In the genomic region with DNA sequence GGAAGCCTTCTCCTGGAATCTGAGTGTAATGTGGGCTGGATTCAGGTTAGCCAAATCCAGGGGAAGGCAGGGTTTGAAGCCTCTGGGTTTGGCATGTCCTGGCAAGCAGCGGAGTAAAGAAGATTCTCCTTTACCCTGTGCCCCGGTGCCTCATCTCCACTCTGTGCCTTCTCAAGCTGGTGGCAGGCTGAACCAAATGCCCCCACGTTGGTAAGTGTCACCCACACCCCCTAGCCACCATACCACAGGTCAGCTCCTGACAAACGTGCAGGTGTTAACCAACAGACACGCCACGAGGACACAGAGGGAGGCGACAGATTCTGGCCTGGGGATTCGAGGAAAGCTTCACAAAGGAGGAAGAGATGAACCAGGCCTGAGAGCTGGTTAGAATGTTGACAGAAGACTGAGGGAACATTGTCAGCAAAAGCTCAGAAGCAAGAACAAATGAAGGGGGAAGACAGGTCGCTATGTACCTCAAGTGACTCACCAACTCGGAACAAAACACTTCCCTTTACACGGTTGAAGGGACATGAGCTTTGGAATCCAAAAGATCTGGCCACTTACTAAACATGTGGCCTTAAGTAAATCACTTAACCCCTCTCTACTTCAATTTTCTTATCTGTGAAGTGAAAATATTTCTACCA, we compare ENCODE assay signal across 13 cellular contexts.
DNase-seq lines count a peak whose midpoint lies in the region; ATAC-seq and TF ChIP-seq lines count a peak whose summit lies in the region.
"Had no signal": no experiment of that assay in that cellular context is flagged by ENCODE, and none has a peak within 500 bp of the region (broad histone marks: within the 10 kb centered on the region; RNA-seq: fewer than 3 reads in every experiment).

No MANE protein-coding gene starts in this region.

- peak; percentile 24 for ATAC-seq in CD8-positive, alpha-beta T cell
- ATAC-seq in left colon: no peak

- no peak overlapping the region for H3K27ac ChIP-seq in CD8-positive, alpha-beta T cell (ENCODE audit: low read depth, low read length)
- H3K27ac ChIP-seq in trophoblast cell (ENCODE audit: low read depth, low read length) (no peak overlapping the region), WERI-Rb-1 (no peak overlapping the region)
- H3K27ac ChIP-seq: suprapubic skin had no signal

- CTCF ChIA-PET in CD8-positive, alpha-beta T cell (lab: Charles Lee): interaction anchor here (1.1 to 4.5 kb wide), 8 partner anchors 10 to 350 kb away, joined by 3 to 21 read pairs (median 4); no protein-coding TSS in a partner anchor

- in situ Hi-C loops in GM13976 (cut with MboI; ENCODE audit: low sequenced_read_pairs, unreplicated experiment): no loop called here

- POLR2A ChIA-PET in CD8-positive, alpha-beta T cell (lab: Charles Lee): interaction anchor here (0.5 to 2.0 kb wide), 7 partner anchors 10 to 130 kb away, joined by 3 to 7 read pairs (median 3); a partner anchor contains a TSS

- H2BK12ac ChIP-seq in trophoblast cell (ENCODE audit: low read length): peak overlapping the region; percentile 29

- H2BK5ac ChIP-seq in trophoblast cell (ENCODE audit: low read depth, low read length, poor library complexity): no peak overlapping the region

- H3K27ac Mint-ChIP-seq in CD8-positive, alpha-beta T cell: peak overlapping the region; percentile 89

- TF ChIP-seq CTCF in CD8-positive, alpha-beta T cell (IDR thresholded peaks at IDR 0.05): no peak
- TF ChIP-seq CTCF in epithelial cell of esophagus (IDR thresholded peaks at IDR 0.05; ENCODE audit: insufficient read depth, low read depth, low read length, missing control alignments): no peak
- no peak for TF ChIP-seq CTCF in GM13976 (IDR thresholded peaks at IDR 0.05; ENCODE audit: borderline replicate concordance, control extremely low read depth, extremely low read depth, insufficient read depth, missing control alignments)
- no peak for TF ChIP-seq CTCF in WERI-Rb-1 (IDR thresholded peaks at IDR 0.05; ENCODE audit: low read depth, low read length)

- no peak overlapping the region for H3K4me3 ChIP-seq in CD8-positive, alpha-beta T cell (ENCODE audit: low read depth, low read length)
- H3K4me3 ChIP-seq in epithelial cell of esophagus (ENCODE audit: low read length) (no peak overlapping the region), trophoblast cell (ENCODE audit: low read depth, low read length) (no peak overlapping the region), WERI-Rb-1 (ENCODE audit: low read depth, low read length) (no peak overlapping the region)
- H3K4me3 ChIP-seq: suprapubic skin had no signal

- H3K27me3 Mint-ChIP-seq in CD8-positive, alpha-beta T cell (ENCODE audit: low read depth): no peaks in the 10 kb centered on the region

- no peaks in the 10 kb centered on the region for H3K36me3 Mint-ChIP-seq in CD8-positive, alpha-beta T cell
- H3K36me3 Mint-ChIP-seq: IgD-negative memory B cell had no signal

- H4K12ac ChIP-seq in trophoblast cell (ENCODE audit: low read depth, low read length): no peak overlapping the region

- no peaks in the 10 kb centered on the region for H3K9me3 Mint-ChIP-seq in CD8-positive, alpha-beta T cell
- H3K9me3 Mint-ChIP-seq: IgD-negative memory B cell had no signal

- no peak overlapping the region for H3K9ac ChIP-seq in trophoblast cell (ENCODE audit: low read length)

- H3K4me1 Mint-ChIP-seq in CD8-positive, alpha-beta T cell (ENCODE audit: low read depth): peaks cover 66% of the 10 kb centered on the region

- peak overlapping the region; percentile 6 for H3K14ac ChIP-seq in trophoblast cell (ENCODE audit: low read length)

- H3K4me2 ChIP-seq in trophoblast cell (ENCODE audit: low read length): no peak overlapping the region

- no peak overlapping the region for H3K23ac ChIP-seq in trophoblast cell (ENCODE audit: low read length)

- H4K91ac ChIP-seq in trophoblast cell (ENCODE audit: low read depth, low read length): peak overlapping the region; percentile 55

- no peak overlapping the region for H2BK120ac ChIP-seq in trophoblast cell (ENCODE audit: insufficient read depth, low read length, poor library complexity)

- H3K79me2 ChIP-seq in trophoblast cell (ENCODE audit: control insufficient read depth, insufficient read depth, low read length, poor library complexity): no peaks in the 10 kb centered on the region

- peaks cover 14% of the 10 kb centered on the region for H3K79me1 ChIP-seq in trophoblast cell (ENCODE audit: low read length)

- H3K36me3 ChIP-seq in CD8-positive, alpha-beta T cell (ENCODE audit: insufficient read depth, low read length): no peaks in the 10 kb centered on the region
- H3K36me3 ChIP-seq in trophoblast cell (ENCODE audit: control insufficient read depth in 1 of 2, insufficient read depth in 2 of 2, low read length in 2 of 2): no peaks in the 10 kb centered on the region
- H3K36me3 ChIP-seq in WERI-Rb-1: no peaks in the 10 kb centered on the region
- H3K36me3 ChIP-seq: suprapubic skin had no signal

- peaks cover 47% of the 10 kb centered on the region for H3K4me1 ChIP-seq in CD8-positive, alpha-beta T cell (ENCODE audit: insufficient read depth, low read length)
- H3K4me1 ChIP-seq in trophoblast cell (ENCODE audit: control insufficient read depth in 1 of 2, insufficient read depth in 2 of 2, low read length in 2 of 2): peaks cover 19 to 24% of the 10 kb centered on the region in 2 experiments

- WGBS in trophoblast cell (ENCODE audit: extremely low coverage, insufficient coverage, insufficient read length): no CpG with 5 or more reads among the region's 11 CpGs

- peak overlapping the region; percentile 6 for H2AK5ac ChIP-seq in trophoblast cell (ENCODE audit: low read length)

- no peak overlapping the region for H2AFZ ChIP-seq in trophoblast cell (ENCODE audit: insufficient read depth, low read length, poor library complexity)

- TF ChIP-seq EP300 in Ishikawa (IDR thresholded peaks at IDR 0.05; ENCODE audit: borderline replicate concordance): no peak

- peak overlapping the region; percentile 3 for H3K18ac ChIP-seq in trophoblast cell (ENCODE audit: low read length)

- peak overlapping the region; percentile 1 for H3K4me3 Mint-ChIP-seq in CD8-positive, alpha-beta T cell

- H4K8ac ChIP-seq in trophoblast cell (ENCODE audit: low read depth, low read length): no peak overlapping the region

- DNase-seq in CD8-positive, alpha-beta T cell: no peak
- peak; percentile 14 for DNase-seq in epithelial cell of esophagus (ENCODE audit: low read depth)
- peak in 1 of 2 donors; percentile 24 for DNase-seq in trophoblast cell
- DNase-seq in GM13976 (ENCODE audit: low spot score): no peak
- no peak for DNase-seq in WERI-Rb-1
- no peak for DNase-seq in left colon
- DNase-seq in NCI-H2196 (lab: John Stamatoyannopoulos, UW; ENCODE audit: unreplicated experiment): no peak
- DNase-seq: cerebellar nuclear complex; NCI-H2171 treated with DMSO at 0.1 percent for 48 hours; stimulated activated CD4-positive, alpha-beta T cell treated with anti-CD3 and anti-CD28 coated beads, Interleukin-2, amount 100 ng/mL, for 24 hours had no signal

- H3K4ac ChIP-seq in trophoblast cell (ENCODE audit: low read depth, low read length): no peak overlapping the region

- no peaks in the 10 kb centered on the region for H3K9me3 ChIP-seq in CD8-positive, alpha-beta T cell (ENCODE audit: low read length)
- no peaks in the 10 kb centered on the region for H3K9me3 ChIP-seq in trophoblast cell (ENCODE audit: insufficient read depth, low read depth, low read length)
- H3K9me3 ChIP-seq in WERI-Rb-1 (ENCODE audit: severe bottlenecking): no peaks in the 10 kb centered on the region
- H3K9me3 ChIP-seq: suprapubic skin had no signal

- no peaks in the 10 kb centered on the region for H3K27me3 ChIP-seq in CD8-positive, alpha-beta T cell (ENCODE audit: insufficient read depth, low read length)
- no peaks in the 10 kb centered on the region for H3K27me3 ChIP-seq in trophoblast cell (ENCODE audit: insufficient read depth, low read length)
- no peaks in the 10 kb centered on the region for H3K27me3 ChIP-seq in WERI-Rb-1 (ENCODE audit: insufficient read depth, low read depth, severe bottlenecking)
- H3K27me3 ChIP-seq: suprapubic skin had no signal

- TF ChIP-seq RAD21 in Ishikawa (IDR thresholded peaks at IDR 0.05; ENCODE audit: low read depth): no peak

- intact Hi-C loops in CD8-positive, alpha-beta T cell (cut with DNase I, micrococcal nuclease): loop anchor here in 1 of 2 experiments (1.0 to 10.0 kb wide), 4 partner anchors 25 to 123 kb away; a partner anchor contains a TSS
- intact Hi-C loops in left colon (cut with DNase I, micrococcal nuclease): no loop called here

TF ChIP-seq in Ishikawa, 13 proteins besides CTCF, POLR2A, EP300 and RAD21 (continues in another document):
- TF ChIP-seq NFIC (IDR thresholded peaks at IDR 0.05) (peak; percentile 4; the same call in 1 of the 2 replicates), TCF12 (IDR thresholded peaks at IDR 0.05; ENCODE audit: low read depth) (no peak), YY1 (IDR thresholded peaks at IDR 0.05; ENCODE audit: low read depth) (no peak), TAF1 (IDR thresholded peaks at IDR 0.05; ENCODE audit: low read depth) (no peak), CREB1 (IDR thresholded peaks at IDR 0.05; ENCODE audit: low read depth) (no peak), CEBPB (IDR thresholded peaks at IDR 0.05) (no peak)
- TF ChIP-seq, protein P1, sequence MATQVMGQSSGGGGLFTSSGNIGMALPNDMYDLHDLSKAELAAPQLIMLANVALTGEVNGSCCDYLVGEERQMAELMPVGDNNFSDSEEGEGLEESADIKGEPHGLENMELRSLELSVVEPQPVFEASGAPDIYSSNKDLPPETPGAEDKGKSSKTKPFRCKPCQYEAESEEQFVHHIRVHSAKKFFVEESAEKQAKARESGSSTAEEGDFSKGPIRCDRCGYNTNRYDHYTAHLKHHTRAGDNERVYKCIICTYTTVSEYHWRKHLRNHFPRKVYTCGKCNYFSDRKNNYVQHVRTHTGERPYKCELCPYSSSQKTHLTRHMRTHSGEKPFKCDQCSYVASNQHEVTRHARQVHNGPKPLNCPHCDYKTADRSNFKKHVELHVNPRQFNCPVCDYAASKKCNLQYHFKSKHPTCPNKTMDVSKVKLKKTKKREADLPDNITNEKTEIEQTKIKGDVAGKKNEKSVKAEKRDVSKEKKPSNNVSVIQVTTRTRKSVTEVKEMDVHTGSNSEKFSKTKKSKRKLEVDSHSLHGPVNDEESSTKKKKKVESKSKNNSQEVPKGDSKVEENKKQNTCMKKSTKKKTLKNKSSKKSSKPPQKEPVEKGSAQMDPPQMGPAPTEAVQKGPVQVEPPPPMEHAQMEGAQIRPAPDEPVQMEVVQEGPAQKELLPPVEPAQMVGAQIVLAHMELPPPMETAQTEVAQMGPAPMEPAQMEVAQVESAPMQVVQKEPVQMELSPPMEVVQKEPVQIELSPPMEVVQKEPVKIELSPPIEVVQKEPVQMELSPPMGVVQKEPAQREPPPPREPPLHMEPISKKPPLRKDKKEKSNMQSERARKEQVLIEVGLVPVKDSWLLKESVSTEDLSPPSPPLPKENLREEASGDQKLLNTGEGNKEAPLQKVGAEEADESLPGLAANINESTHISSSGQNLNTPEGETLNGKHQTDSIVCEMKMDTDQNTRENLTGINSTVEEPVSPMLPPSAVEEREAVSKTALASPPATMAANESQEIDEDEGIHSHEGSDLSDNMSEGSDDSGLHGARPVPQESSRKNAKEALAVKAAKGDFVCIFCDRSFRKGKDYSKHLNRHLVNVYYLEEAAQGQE (IDR thresholded peaks at IDR 0.05; ENCODE audit: low read depth): no peak
